ENCODE assay signal across 8 cellular contexts in genomic region chr9:115117999-115118470, GRCh38. TPM values are rescaled to one million over a fixed set of nuclear protein-coding genes. Genes with fewer than 3 reads are reported as not detected.
DNase-seq lines count a peak whose midpoint lies in the region; ATAC-seq, FAIRE-seq and TF ChIP-seq lines count a peak whose summit lies in the region.

Gene TNC (minus strand): TSS chr9:115118157. CDS start chr9:115091018, 27,139 bp downstream.

- H3K36me3 Mint-ChIP-seq in astrocyte (ENCODE audit: low read depth, unreplicated experiment) (peaks cover 14% of the 10 kb centered on the region), T-helper 17 cell (ENCODE audit: low read depth) (peaks cover 2% of the 10 kb centered on the region)

- H3K9me3 ChIP-seq in astrocyte (ENCODE audit: insufficient read depth, low read depth, low read length) (no peaks in the 10 kb centered on the region), T-helper 17 cell (ENCODE audit: control insufficient read depth, low read length, poor library complexity, severe bottlenecking) (no peaks in the 10 kb centered on the region)

- FAIRE-seq in astrocyte (lab: Jason Lieb, UNC) = no peak

- peaks cover 9% of the 10 kb centered on the region for H3K4me1 Mint-ChIP-seq in stimulated activated naive CD8-positive, alpha-beta T cell treated with anti-CD3 and anti-CD28 coated beads, Interleukin-15, amount 100 ng/mL, for 72 hours
- H3K4me1 Mint-ChIP-seq in astrocyte (ENCODE audit: low read depth, unreplicated experiment) = peaks cover 57% of the 10 kb centered on the region
- H3K4me1 Mint-ChIP-seq in T-helper 17 cell = peaks cover 3% of the 10 kb centered on the region

- no peaks in the 10 kb centered on the region for H3K27me3 ChIP-seq in astrocyte (ENCODE audit: insufficient read depth, low read length)

- no peak for ATAC-seq in stimulated activated naive CD8-positive, alpha-beta T cell treated with anti-CD3 and anti-CD28 coated beads, Interleukin-15, amount 100 ng/mL, for 72 hours
- no peak for ATAC-seq in stimulated activated naive CD8-positive, alpha-beta T cell treated with anti-CD3 and anti-CD28 coated beads, Interleukin-15, Interleukin-2, amounts not matched to agents 100 U/mL and 50 U/mL, for 24 hours
- ATAC-seq in sciatic nerve = peak; percentile 74
- no peak for ATAC-seq in T-helper 17 cell
- ATAC-seq in GM19463 (IDR thresholded peaks at IDR 0.05; ENCODE audit: unreplicated experiment) = no peak

- H3K4me1 ChIP-seq in astrocyte (ENCODE audit: insufficient read depth, low read length) = peaks cover 53% of the 10 kb centered on the region

- peaks cover 100% of the 10 kb centered on the region for H3K27me3 Mint-ChIP-seq in stimulated activated naive CD8-positive, alpha-beta T cell treated with anti-CD3 and anti-CD28 coated beads, Interleukin-15, amount 100 ng/mL, for 72 hours
- no peaks in the 10 kb centered on the region for H3K27me3 Mint-ChIP-seq in astrocyte (ENCODE audit: low read depth, unreplicated experiment)
- peaks cover 90% of the 10 kb centered on the region for H3K27me3 Mint-ChIP-seq in T-helper 17 cell

- peaks cover 49% of the 10 kb centered on the region for H3K79me2 ChIP-seq in astrocyte (ENCODE audit: insufficient read depth, low read length)

- peak within 1 kb of the TSS; percentile 89 for H3K27ac ChIP-seq in astrocyte (ENCODE audit: low read depth, low read length)

- H3K4me2 ChIP-seq in astrocyte (ENCODE audit: low read length) = peak within 1 kb of the TSS; percentile 92

- peak within 1 kb of the TSS; percentile 39 for H2AFZ ChIP-seq in astrocyte (ENCODE audit: low read depth, low read length)

- no peak for TF ChIP-seq CTCF in astrocyte (IDR thresholded peaks at IDR 0.05; ENCODE audit: insufficient read depth, low read depth, low read length)

- no peak for DNase-seq in stimulated activated naive CD8-positive, alpha-beta T cell treated with anti-CD3 and anti-CD28 coated beads, Interleukin-15, amount 100 ng/mL, for 72 hours
- no peak for DNase-seq in stimulated activated naive CD8-positive, alpha-beta T cell treated with anti-CD3 and anti-CD28 coated beads, Interleukin-15, Interleukin-2, amounts not matched to agents 100 U/mL and 50 U/mL, for 24 hours
- DNase-seq in astrocyte (ENCODE audit: low read depth) (peak; percentile 89), hypothalamus (lab: John Stamatoyannopoulos, UW) (peak in 38 of 51 donors; percentile 10 to 67 (median 40)), sciatic nerve (ENCODE audit: low spot score) (peak; percentile 79), T-helper 17 cell (no peak), D341Med (ENCODE audit: low spot score) (no peak)

- H3K27ac Mint-ChIP-seq in stimulated activated naive CD8-positive, alpha-beta T cell treated with anti-CD3 and anti-CD28 coated beads, Interleukin-15, amount 100 ng/mL, for 72 hours = no peak within 1 kb of the TSS
- H3K27ac Mint-ChIP-seq in astrocyte (ENCODE audit: unreplicated experiment) = peak within 1 kb of the TSS; percentile 97
- no peak within 1 kb of the TSS for H3K27ac Mint-ChIP-seq in T-helper 17 cell

- H3K4me3 ChIP-seq in astrocyte (ENCODE audit: insufficient read depth, low read depth, low read length) = peak within 1 kb of the TSS; percentile 73

- H3K4me3 Mint-ChIP-seq in stimulated activated naive CD8-positive, alpha-beta T cell treated with anti-CD3 and anti-CD28 coated beads, Interleukin-15, amount 100 ng/mL, for 72 hours = peak within 1 kb of the TSS; percentile 10 to 24
- H3K4me3 Mint-ChIP-seq in astrocyte (ENCODE audit: unreplicated experiment) = peak within 1 kb of the TSS; percentile 95
- no peak within 1 kb of the TSS for H3K4me3 Mint-ChIP-seq in T-helper 17 cell

- peaks cover 7% of the 10 kb centered on the region for H4K20me1 ChIP-seq in astrocyte (ENCODE audit: insufficient read depth, low read length)

- H3K9me3 Mint-ChIP-seq in stimulated activated naive CD8-positive, alpha-beta T cell treated with anti-CD3 and anti-CD28 coated beads, Interleukin-15, amount 100 ng/mL, for 72 hours = no peaks in the 10 kb centered on the region
- H3K9me3 Mint-ChIP-seq in astrocyte (ENCODE audit: unreplicated experiment) = peaks cover 3% of the 10 kb centered on the region

- H3K9ac ChIP-seq in astrocyte (ENCODE audit: low read length) = peak within 1 kb of the TSS; percentile 87

- intact Hi-C loops in sciatic nerve (cut with DNase I) = no loop called here

- H3K36me3 ChIP-seq in astrocyte (ENCODE audit: insufficient read depth, low read length) = peaks cover 7% of the 10 kb centered on the region

RNA-seq across cellular contexts. Expression of gene TNC, which starts in this region (rescaled TPM):
- total RNA-seq in astrocyte (747 and 1,099 TPM in 2 replicates), sciatic nerve (28.6 TPM), T-helper 17 cell (not detected)

Comparison
In these comparisons a context has a peak if more than half of its experiments do, and no peak if none do; other contexts are left out.
1. RNA of gene TNC (total RNA-seq): 747 to 1,099 TPM in astrocyte and 28.6 TPM in sciatic nerve (single experiment); not detected in T-helper 17 cell; every median in the first group is over 10 times any median in the second.
2. RNA of gene TNC (total RNA-seq): 747 to 1,099 TPM in astrocyte; 28.6 TPM in sciatic nerve (single experiment); every median in the first group is over 10 times any median in the second.
3. DNase-seq: peak in astrocyte (single experiment), hypothalamus (38 of 51) and sciatic nerve (single experiment); none in stimulated activated naive CD8-positive, alpha-beta T cell treated with anti-CD3 and anti-CD28 coated beads, Interleukin-15, amount 100 ng/mL, for 72 hours (0 of 2), stimulated activated naive CD8-positive, alpha-beta T cell treated with anti-CD3 and anti-CD28 coated beads, Interleukin-15, Interleukin-2, amounts not matched to agents 100 U/mL and 50 U/mL, for 24 hours (single experiment), T-helper 17 cell (0 of 3) and D341Med (single experiment).